In the genomic region with DNA sequence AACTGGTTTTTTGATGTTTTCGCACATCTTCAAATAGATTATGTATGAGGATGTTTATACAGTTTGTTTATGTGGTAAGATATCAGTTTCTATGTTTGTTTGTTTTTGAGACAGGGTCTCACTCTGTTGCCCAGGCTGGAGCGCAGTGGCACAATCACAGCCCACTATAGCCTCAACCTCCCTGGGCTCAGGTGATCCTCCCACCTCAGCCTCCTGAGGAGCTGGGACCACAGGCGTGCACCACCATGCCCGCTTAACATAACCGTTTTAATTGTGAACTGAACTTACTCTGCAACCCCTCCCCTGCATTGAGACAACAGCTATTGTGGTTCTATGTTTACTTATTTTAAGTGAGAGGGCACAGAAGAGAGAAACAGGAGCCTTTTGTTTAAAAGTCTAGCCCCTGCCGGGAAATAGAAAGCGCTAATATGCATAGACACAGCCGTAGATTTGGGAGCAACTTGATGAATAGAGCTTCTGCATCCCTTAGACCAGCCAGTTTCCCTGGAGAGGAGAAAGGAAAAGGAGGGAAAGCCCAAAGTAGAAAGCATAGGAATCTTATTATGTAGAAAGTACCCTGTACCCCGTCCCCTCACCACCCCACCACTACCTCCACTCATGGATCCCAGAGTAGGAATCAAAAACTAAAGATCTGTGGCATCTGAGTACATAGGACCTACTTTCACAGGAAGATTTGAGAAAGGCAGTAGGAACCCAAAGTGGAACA, we compare ENCODE assay signal across 12 cellular contexts. TPM values are rescaled to one million over a fixed set of nuclear protein-coding genes. Genes with fewer than 3 reads are reported as not detected.
DNase-seq lines count a peak whose midpoint lies in the region; ATAC-seq and TF ChIP-seq lines count a peak whose summit lies in the region.
"Had no signal": no experiment of that assay in that cellular context is flagged by ENCODE, and none has a peak within 500 bp of the region (broad histone marks: within the 10 kb centered on the region; RNA-seq: fewer than 3 reads in every experiment).

No MANE protein-coding gene starts in this region.

- no peak for TF ChIP-seq CTCF in H9 (conservative IDR thresholded peaks at IDR 0.05)
- TF ChIP-seq CTCF in WTC11 (IDR thresholded peaks at IDR 0.05), result no peak
- TF ChIP-seq CTCF in WERI-Rb-1 (IDR thresholded peaks at IDR 0.05; ENCODE audit: low read depth, low read length), result no peak

- H3K36me3 Mint-ChIP-seq in H9 (ENCODE audit: insufficient read depth in 1 of 3, low read depth in 3 of 3) (peaks cover 0 to 5% (median 0%) of the 10 kb centered on the region in 3 experiments; a peak in 1 of 7 replicates), WTC11 (no peaks in the 10 kb centered on the region; the same call in 1 of the 2 replicates)

- H2BK5ac ChIP-seq in H9 (ENCODE audit: insufficient read length, low read length), result no peak overlapping the region

- no peak; the same call in 1 of the 2 replicates for ATAC-seq in WTC11
- no peak for ATAC-seq in GM18861 (IDR thresholded peaks at IDR 0.05; ENCODE audit: unreplicated experiment)
- no peak for ATAC-seq in HG02973 (IDR thresholded peaks at IDR 0.05; ENCODE audit: unreplicated experiment)
- ATAC-seq: PC-3 had no signal

- H3K27ac ChIP-seq in H9 (ENCODE audit: insufficient read length, low read depth, low read length), result no peak overlapping the region
- peak overlapping the region; percentile 83 for H3K27ac ChIP-seq in substantia nigra (ENCODE audit: low read depth, low read length, poor library complexity, severe bottlenecking)
- no peak overlapping the region for H3K27ac ChIP-seq in WERI-Rb-1

- no peak overlapping the region for H4K8ac ChIP-seq in H9 (replicated peaks; ENCODE audit: insufficient read length, low read depth, low read length)

- H3K23me2 ChIP-seq in H9 (ENCODE audit: insufficient read length, low read depth, low read length, poor library complexity, severe bottlenecking), result no peaks in the 10 kb centered on the region

- CTCF ChIA-PET in WTC11 (lab: Charles Lee), result interaction anchor here (1.1 to 1.3 kb wide), 2 partner anchors 24 kb away, joined by 3 read pairs; no protein-coding TSS in a partner anchor

- WGBS in H9 (ENCODE audit: extremely low coverage, insufficient read length, low lambda C conversion rate), result no CpG with 5 or more reads among the region's 9 CpGs

- DNase-seq in H9 (no peak), WTC11 (ENCODE audit: low spot score) (no peak), globus pallidus (ENCODE audit: low spot score) (peak; percentile 47), substantia nigra (lab: John Stamatoyannopoulos, UW) (no peak), WERI-Rb-1 (no peak)
- DNase-seq: GOT3, NCI-H1092 treated with DMSO at 0.1 percent for 48 hours, NCI-H2081, NCI-H510A, PC-3 had no signal

- no peak overlapping the region for H2BK120ac ChIP-seq in H9 (ENCODE audit: low read depth, low read length, poor library complexity, severe bottlenecking)

- no peak overlapping the region for H2AK5ac ChIP-seq in H9 (ENCODE audit: insufficient read length, low read length)

- H3K14ac ChIP-seq in H9 (ENCODE audit: insufficient read depth, low read length), result no peak overlapping the region

- H3K9me3 ChIP-seq in H9 (ENCODE audit: control insufficient read depth, low read depth, low read length) (no peaks in the 10 kb centered on the region), WERI-Rb-1 (ENCODE audit: severe bottlenecking) (no peaks in the 10 kb centered on the region)

- H3K4me1 ChIP-seq in H9 (ENCODE audit: insufficient read depth, low read length), result no peaks in the 10 kb centered on the region

- no peaks in the 10 kb centered on the region for H3K27me3 ChIP-seq in H9 (ENCODE audit: insufficient read depth, low read length)
- H3K27me3 ChIP-seq in WERI-Rb-1 (ENCODE audit: insufficient read depth, low read depth, severe bottlenecking), result no peaks in the 10 kb centered on the region

- H3K27ac Mint-ChIP-seq in H9 (peak overlapping the region in 2 of 3 experiments; percentile 42 to 90; a peak in 3 of 7 replicates), WTC11 (peak overlapping the region; percentile 28; the same call in 1 of the 2 replicates)

- H3K27me3 Mint-ChIP-seq in H9 (ENCODE audit: low read depth) (no peaks in the 10 kb centered on the region), WTC11 (ENCODE audit: low read depth) (0 out of 2 replicates have a peak, but pooled peaks cover 3% of the 10 kb centered on the region)

- H2BK12ac ChIP-seq in H9 (ENCODE audit: insufficient read length, low read depth, low read length), result no peak overlapping the region

- no peaks in the 10 kb centered on the region for H3K79me1 ChIP-seq in H9 (ENCODE audit: insufficient read depth, low read depth, low read length, poor library complexity, severe bottlenecking)

- no peak overlapping the region for H3K4me3 ChIP-seq in WERI-Rb-1 (ENCODE audit: low read depth, low read length)

- H2BK20ac ChIP-seq in H9 (ENCODE audit: low read depth, low read length, poor library complexity, severe bottlenecking), result no peak overlapping the region

- no peaks in the 10 kb centered on the region for H4K20me1 ChIP-seq in H9 (ENCODE audit: control insufficient read depth, insufficient read depth, insufficient read length)

- H3K4me3 Mint-ChIP-seq in H9, result no peak overlapping the region
- H3K4me3 Mint-ChIP-seq in WTC11, result no peak overlapping the region

- no peak overlapping the region for H3K23ac ChIP-seq in H9 (ENCODE audit: insufficient read length, low read depth, low read length)

- H3K36me3 ChIP-seq in WERI-Rb-1, result no peaks in the 10 kb centered on the region

- no peak overlapping the region for H2BK15ac ChIP-seq in H9 (ENCODE audit: low read depth, low read length)

- H3K79me2 ChIP-seq in H9 (ENCODE audit: insufficient read depth, low read length), result no peaks in the 10 kb centered on the region

- H3K56ac ChIP-seq in H9 (ENCODE audit: insufficient read length, low read depth, low read length), result no peak overlapping the region

- H2AFZ ChIP-seq in H9 (ENCODE audit: low read length), result no peak overlapping the region

- peaks cover 9 to 10% of the 10 kb centered on the region in 2 experiments for H3K4me1 Mint-ChIP-seq in H9
- peaks cover 7% of the 10 kb centered on the region for H3K4me1 Mint-ChIP-seq in WTC11

- H3K9me3 Mint-ChIP-seq in H9 (peaks cover 9% of the 10 kb centered on the region in 2 experiments; a peak in 3 of 5 replicates), WTC11 (no peaks in the 10 kb centered on the region)

- H4K5ac ChIP-seq in H9 (ENCODE audit: insufficient read length, low read depth, low read length), result no peak overlapping the region

- H3K4me2 ChIP-seq in H9 (ENCODE audit: insufficient read depth, insufficient read length, low read length), result no peak overlapping the region

- H3K18ac ChIP-seq in H9 (ENCODE audit: insufficient read length, low read depth, low read length), result no peak overlapping the region

- H3K4ac ChIP-seq in H9 (ENCODE audit: low read depth, low read length), result no peak overlapping the region

- POLR2A ChIA-PET in WTC11 (lab: Charles Lee), result no interaction called here

- H3T11ph ChIP-seq in H9 (ENCODE audit: low read length), result no peak overlapping the region

- no peak overlapping the region for H3K9ac ChIP-seq in H9 (ENCODE audit: extremely low read depth, insufficient read length, low read length)

- H4K91ac ChIP-seq in H9 (ENCODE audit: insufficient read length, low read depth, low read length), result no peak overlapping the region

TF ChIP-seq in WTC11, 78 proteins besides CTCF, POLR2A, EP300 and RAD21:
- TF ChIP-seq CREM (CRISPR knock-in tag; IDR thresholded peaks at IDR 0.05), result no peak
- peak; percentile 83 for TF ChIP-seq ZNF121 (CRISPR knock-in tag; IDR thresholded peaks at IDR 0.05)
- peak; percentile 27; the same call in 1 of the 2 replicates for TF ChIP-seq FOXK1 (CRISPR knock-in tag; IDR thresholded peaks at IDR 0.05)
- no peak for TF ChIP-seq FOXP1 (CRISPR knock-in tag; IDR thresholded peaks at IDR 0.05; ENCODE audit: borderline replicate concordance)

RNA-seq across cellular contexts. Expression of a gene that starts 19.6 kb away (rescaled TPM):
- 17.0 and 17.8 TPM in 2 replicates for total RNA-seq in H9 (2021)
- total RNA-seq in WTC11 (2021), result 15.3 to 17.1 TPM (median 16.8 TPM) in 3 replicates

RNA-seq across cellular contexts. Expression of a gene that starts 54.4 kb away (rescaled TPM):
- total RNA-seq in H9 (2021) (19.0 and 19.9 TPM in 2 replicates), WTC11 (2021) (16.5 to 20.4 TPM (median 17.0 TPM) in 3 replicates)
